In genomic region chr10:126759531-126759930, GRCh38 we compare ENCODE assay signal across 27 cellular contexts.
DNase-seq lines count a peak whose midpoint lies in the region; ATAC-seq, FAIRE-seq and TF ChIP-seq lines count a peak whose summit lies in the region.
"Had no signal": no experiment of that assay in that cellular context is flagged by ENCODE, and none has a peak within 500 bp of the region (broad histone marks: within the 10 kb centered on the region; RNA-seq: fewer than 3 reads in every experiment).

No MANE protein-coding gene starts in this region.

- dilution Hi-C loops in mammary epithelial cell (cut with HindIII; ENCODE audit: low sequenced_read_pairs): no loop called here

- H4K20me1 ChIP-seq in HepG2 (ENCODE audit: insufficient read depth, low read length): no peaks in the 10 kb centered on the region
- no peaks in the 10 kb centered on the region for H4K20me1 ChIP-seq in mammary epithelial cell (ENCODE audit: insufficient read depth, low read length)
- H4K20me1 ChIP-seq: BLaER1 had no signal

- intact Hi-C loops in HepG2 (cut with micrococcal nuclease; ENCODE audit: unreplicated experiment) (no loop called here), right lobe of liver (cut with DNase I) (no loop called here), dorsolateral prefrontal cortex (cut with DNase I) (no loop called here), mammary epithelial cell (cut with micrococcal nuclease) (no loop called here)

- H3K9ac ChIP-seq in HepG2 (ENCODE audit: insufficient read depth, low read depth, low read length) (no peak overlapping the region), mammary epithelial cell (ENCODE audit: insufficient read depth, low read length) (no peak overlapping the region)
- H3K9ac ChIP-seq: BLaER1 had no signal

- H3K4me1 ChIP-seq in HepG2 (ENCODE audit: insufficient read depth, low read length) (no peaks in the 10 kb centered on the region), right lobe of liver (no peaks in the 10 kb centered on the region), mammary epithelial cell (ENCODE audit: insufficient read depth, low read length) (no peaks in the 10 kb centered on the region)
- H3K4me1 ChIP-seq: BE2C, BLaER1 had no signal

- H2AFZ ChIP-seq in HepG2 (ENCODE audit: low read length): no peak overlapping the region
- no peak overlapping the region for H2AFZ ChIP-seq in mammary epithelial cell (ENCODE audit: low read depth, low read length)

- CTCF ChIA-PET in HepG2 (lab: Yijun Ruan, JAX; ENCODE audit: low intra/inter-chr PET ratio, low total read pairs): no interaction called here
- CTCF ChIA-PET in mammary epithelial cell (lab: Charles Lee; ENCODE audit: low non-redundant PET): no interaction called here

- no peak for FAIRE-seq in HepG2 (lab: Jason Lieb, UNC)
- FAIRE-seq: A204.1, GM12878, GM12892, GM18507 had no signal

- H3K4me2 ChIP-seq in HepG2 (ENCODE audit: low read depth, low read length): no peak overlapping the region
- H3K4me2 ChIP-seq in mammary epithelial cell (ENCODE audit: insufficient read depth, low read depth, low read length): no peak overlapping the region
- H3K4me2 ChIP-seq: BLaER1 had no signal

- DNase-seq in HepG2 (ENCODE audit: low spot score) (no peak), right lobe of liver (no peak), DMS53 treated with DMSO at 0.1 percent for 48 hours (lab: John Stamatoyannopoulos, UW; ENCODE audit: unreplicated experiment) (peak; percentile 12), NCI-H146 (lab: John Stamatoyannopoulos, UW) (peak; percentile 64), dorsolateral prefrontal cortex (no peak), mammary epithelial cell (no peak), erythroblast (lab: John Stamatoyannopoulos, UW) (no peak)
- DNase-seq: 8988T; ACHN; BE2C; C1 segment of cervical spinal cord; CD4-positive, alpha-beta memory T cell; CD4-positive, CD25-positive, alpha-beta regulatory T cell; CD8-positive, alpha-beta memory T cell; COR-L47; DMS 273 treated with DMSO at 0.1 percent for 48 hours; DMS153; DMS79; DND-41; EL; GDM1 had no signal

- no peaks in the 10 kb centered on the region for H3K36me3 ChIP-seq in HepG2 (replicated peaks in 1 of 2; ENCODE audit: control insufficient read depth in 1 of 2, insufficient read depth in 2 of 2, low read length in 2 of 2)
- no peaks in the 10 kb centered on the region for H3K36me3 ChIP-seq in right lobe of liver
- H3K36me3 ChIP-seq in mammary epithelial cell (ENCODE audit: insufficient read depth, low read length): no peaks in the 10 kb centered on the region
- H3K36me3 ChIP-seq: BE2C, BLaER1 had no signal

- 1% methylated on average over 4 of the region's 4 CpGs for WGBS in HepG2 (ENCODE audit: low lambda C conversion rate)
- WGBS in right lobe of liver (ENCODE audit: insufficient coverage, low coverage, low lambda C conversion rate, missing lambda C conversion rate): 53% methylated on average over 4 of the region's 4 CpGs
- WGBS in mammary epithelial cell (ENCODE audit: low coverage, missing lambda C conversion rate): 60% methylated on average over 4 of the region's 4 CpGs

- H3K27me3 ChIP-seq in HepG2 (ENCODE audit: control insufficient read depth in 1 of 2, insufficient read depth in 2 of 2, low read length in 2 of 2) (no peaks in the 10 kb centered on the region; a peak in 1 of 5 replicates), right lobe of liver (no peaks in the 10 kb centered on the region), dorsolateral prefrontal cortex (no peaks in the 10 kb centered on the region), mammary epithelial cell (ENCODE audit: insufficient read depth, low read length) (no peaks in the 10 kb centered on the region)
- H3K27me3 ChIP-seq: BE2C, BLaER1 had no signal

- TF ChIP-seq EP300 in HepG2 (IDR thresholded peaks at IDR 0.05; ENCODE audit: low read depth in 2 of 2, low read length in 2 of 2) (no peak), HepG2 (CRISPR knock-in tag; IDR thresholded peaks at IDR 0.05; ENCODE audit: borderline replicate concordance) (no peak)

- H3K9me3 ChIP-seq in HepG2 (ENCODE audit: low read length): peaks cover 5% of the 10 kb centered on the region; the same call in 1 of the 2 replicates
- H3K9me3 ChIP-seq in right lobe of liver: no peaks in the 10 kb centered on the region
- H3K9me3 ChIP-seq in mammary epithelial cell (replicated peaks; ENCODE audit: insufficient read depth, low read length): no peaks in the 10 kb centered on the region
- H3K9me3 ChIP-seq: BE2C, BLaER1 had no signal

- no peak for ATAC-seq in HepG2
- no peak for ATAC-seq in right lobe of liver
- ATAC-seq: GM12878 had no signal

- H3K27ac ChIP-seq in HepG2 (ENCODE audit: extremely low read length, insufficient read depth, low read length): no peak overlapping the region
- no peak overlapping the region for H3K27ac ChIP-seq in right lobe of liver
- peak overlapping the region; percentile 59 for H3K27ac ChIP-seq in VCaP
- no peak overlapping the region for H3K27ac ChIP-seq in dorsolateral prefrontal cortex
- H3K27ac ChIP-seq in mammary epithelial cell (ENCODE audit: insufficient read depth, low read depth, low read length): no peak overlapping the region
- H3K27ac ChIP-seq: BLaER1 had no signal

- H3K79me2 ChIP-seq in HepG2 (ENCODE audit: insufficient read depth, low read length) (no peaks in the 10 kb centered on the region), mammary epithelial cell (ENCODE audit: insufficient read depth, low read length) (no peaks in the 10 kb centered on the region)

- BruUV-seq in HepG2 (replicated peaks; lab: Mats Ljungman, UMichigan) (no TSS peak), mammary epithelial cell (replicated peaks; lab: Mats Ljungman, UMichigan) (no TSS peak)

- H3K4me3 ChIP-seq in HepG2 (replicated peaks in 1 of 3; ENCODE audit: insufficient read depth in 1 of 3, low read depth in 2 of 3, low read length in 3 of 3) (no peak overlapping the region), right lobe of liver (no peak overlapping the region), dorsolateral prefrontal cortex (no peak overlapping the region), mammary epithelial cell (replicated peaks in 1 of 3; ENCODE audit: insufficient read depth in 1 of 3, low read depth in 2 of 3, low read length in 3 of 3) (no peak overlapping the region)
- H3K4me3 ChIP-seq: BLaER1, GM12878 had no signal

- TF ChIP-seq CTCF in HepG2 (CRISPR knock-in tag; IDR thresholded peaks at IDR 0.05) (no peak), right lobe of liver (IDR thresholded peaks at IDR 0.05) (no peak), VCaP (conservative IDR thresholded peaks at IDR 0.05) (no peak), dorsolateral prefrontal cortex (IDR thresholded peaks at IDR 0.05 in 54 of 56, conservative IDR thresholded peaks at IDR 0.05 in 2 of 56; ENCODE audit: low read depth in 1 of 56, partially characterized antibody in 56 of 56) (no peak), mammary epithelial cell (conservative IDR thresholded peaks at IDR 0.05 in 1 of 2, IDR thresholded peaks at IDR 0.05 in 1 of 2; ENCODE audit: extremely low read depth in 1 of 2, insufficient read depth in 1 of 2, low read depth in 1 of 2, low read length in 2 of 2) (no peak)

- TF ChIP-seq RAD21 in HepG2 (CRISPR knock-in tag; IDR thresholded peaks at IDR 0.05): no peak

- in situ Hi-C loops in HepG2 (cut with HindIII; ENCODE audit: extremely low pct_ligation_motif_present, low pct_unique_long_range_greater_than_20kb): no loop called here
- in situ Hi-C loops in mammary epithelial cell (cut with MboI; ENCODE audit: low sequenced_read_pairs in 2 of 2): no loop called here

- TF ChIP-seq POLR2A in HepG2 (IDR thresholded peaks at IDR 0.05; ENCODE audit: insufficient read depth in 1 of 2, low read depth in 2 of 2, low read length in 2 of 2) (no peak), right lobe of liver (IDR thresholded peaks at IDR 0.05) (no peak), erythroblast (IDR thresholded peaks at IDR 0.05; ENCODE audit: low read length) (no peak)

- POLR2A ChIA-PET in HepG2 (lab: Yijun Ruan, JAX): no interaction called here

TF ChIP-seq in HepG2, 621 proteins besides CTCF, POLR2A, EP300 and RAD21:
- no peak for TF ChIP-seq NFE2 (CRISPR knock-in tag; IDR thresholded peaks at IDR 0.05)
- peak; percentile 30; the same call in 1 of the 2 replicates for TF ChIP-seq THRA (CRISPR knock-in tag; IDR thresholded peaks at IDR 0.05; ENCODE audit: borderline replicate concordance)
- TF ChIP-seq SAFB2 (CRISPR knock-in tag; IDR thresholded peaks at IDR 0.05; ENCODE audit: borderline replicate concordance, low read depth): no peak
TF ChIP-seq in HepG2: peak in this region for 1.

Comparison
In these comparisons a context has a peak if more than half of its experiments do, and no peak if none do; other contexts are left out.
1. DNase-seq: peak in DMS53 treated with DMSO at 0.1 percent for 48 hours (single experiment) and NCI-H146 (single experiment); none in HepG2 (single experiment), right lobe of liver (0 of 3), dorsolateral prefrontal cortex (0 of 10), mammary epithelial cell (single experiment) and erythroblast (0 of 2).